ENCODE assay signal across 1 cellular context in genomic region chr17:82098939-82099765, GRCh38.
TF ChIP-seq lines count a peak whose summit lies in the region.

No MANE protein-coding gene starts in this region.

TF ChIP-seq in GM23338, 12 proteins besides CTCF, POLR2A, EP300 and RAD21 (continued from another document):
- no peak for TF ChIP-seq ZNF462 (CRISPR knock-in tag; IDR thresholded peaks at IDR 0.05)
